In the genomic region with DNA sequence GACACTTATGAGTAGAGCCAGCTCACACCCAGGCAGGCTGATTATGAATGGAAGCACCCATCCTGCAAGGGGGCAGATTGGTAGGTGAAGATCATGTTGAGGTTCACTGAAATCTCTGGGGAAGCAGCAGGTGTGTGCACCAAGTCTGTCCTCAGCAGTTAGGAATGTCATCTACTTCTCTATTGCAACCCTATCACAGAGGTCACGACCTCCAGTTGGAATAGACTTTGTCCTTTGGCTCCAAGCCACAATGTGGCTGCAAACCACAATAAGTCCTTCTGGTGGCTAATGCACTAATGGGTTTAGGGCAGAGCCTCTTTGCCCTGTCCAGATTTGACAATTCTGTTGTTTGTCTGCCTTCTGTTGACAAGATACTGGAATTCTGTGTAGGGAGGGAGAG, we compare ENCODE assay signal across 26 cellular contexts.
DNase-seq lines count a peak whose midpoint lies in the region; ATAC-seq, FAIRE-seq and TF ChIP-seq lines count a peak whose summit lies in the region.
"Had no signal": no experiment of that assay in that cellular context is flagged by ENCODE, and none has a peak within 500 bp of the region (broad histone marks: within the 10 kb centered on the region; RNA-seq: fewer than 3 reads in every experiment).

No MANE protein-coding gene starts in this region.

- H3K79me2 ChIP-seq in KMS-11 (ENCODE audit: insufficient read depth, low read depth) (no peaks in the 10 kb centered on the region), hepatocyte (no peaks in the 10 kb centered on the region)

- no peaks in the 10 kb centered on the region for H3K36me3 ChIP-seq in BLaER1 treated with 17β-estradiol and CSF1 and Interleukin-3, amounts not matched to agents 10 nM and 100 nM
- H3K36me3 ChIP-seq in KMS-11 (ENCODE audit: insufficient read depth) (no peaks in the 10 kb centered on the region), hepatocyte (replicated peaks; ENCODE audit: insufficient read depth, low read depth) (no peaks in the 10 kb centered on the region), pancreas (no peaks in the 10 kb centered on the region), brain microvascular endothelial cell (replicated peaks) (no peaks in the 10 kb centered on the region)
- H3K36me3 ChIP-seq: BLaER1, Peyer's patch had no signal

- DNase-seq in hepatocyte (ENCODE audit: low spot score) (peak; percentile 23), pancreas (peak in 1 of 6 donors; percentile 16), brain microvascular endothelial cell (no peak), AG20443 (ENCODE audit: low spot score) (no peak)
- DNase-seq: CD4-positive, alpha-beta T cell; COR-L47; DMS79; GF-D8; MV-4-11; NCI-H1105; NCI-H1436 treated with DMSO at 0.1 percent for 48 hours; NCI-H187 treated with DMSO at 0.1 percent for 48 hours; NCI-H446 treated with DMSO at 0.1 percent for 48 hours; NCI-H526; Peyer's patch; SIG-M5; SK-N-SH had no signal

- no peak for FAIRE-seq in pancreas (lab: Jason Lieb, UNC)
- FAIRE-seq: GM12891, H1, K562 had no signal

- no peaks in the 10 kb centered on the region for H3K9me2 ChIP-seq in hepatocyte (replicated peaks; ENCODE audit: insufficient read depth)
- H3K9me2 ChIP-seq: SK-N-SH had no signal

- no peak overlapping the region for H3K4me3 ChIP-seq in BLaER1 treated with 17β-estradiol and CSF1 and Interleukin-3, amounts not matched to agents 10 nM and 100 nM
- H3K4me3 ChIP-seq in KMS-11 (IDR thresholded peaks at IDR 0.05; ENCODE audit: insufficient read depth, low read depth, low read length) (no peak overlapping the region), hepatocyte (no peak overlapping the region), pancreas (no peak overlapping the region), brain microvascular endothelial cell (ENCODE audit: low read depth, low read length) (no peak overlapping the region)
- H3K4me3 ChIP-seq: BLaER1, K562, Peyer's patch had no signal

- in situ Hi-C loops in brain microvascular endothelial cell (cut with HindIII; ENCODE audit: low pct_ligation_motif_present, low sequenced_read_pairs): no loop called here

- ATAC-seq in pancreas (peak in 3 of 4 donors; percentile 25 to 69 (median 29)), GM19452 (IDR thresholded peaks at IDR 0.05; ENCODE audit: unreplicated experiment) (no peak)
- ATAC-seq: HCT116, K562 had no signal

- H3K9ac ChIP-seq in BLaER1 treated with 17β-estradiol and CSF1 and Interleukin-3, amounts not matched to agents 10 nM and 100 nM: no peak overlapping the region
- H3K9ac ChIP-seq in KMS-11: no peak overlapping the region
- H3K9ac ChIP-seq: BLaER1, SK-N-SH had no signal

- peaks cover 0 to 19% (median 10%) of the 10 kb centered on the region in 11 experiments; a peak in 15 of 22 replicates for H3K9me3 ChIP-seq in BLaER1 treated with 17β-estradiol and CSF1 and Interleukin-3, amounts not matched to agents 10 nM and 100 nM (replicated peaks in 1 of 11)
- peaks cover 6% of the 10 kb centered on the region for H3K9me3 ChIP-seq in hepatocyte (ENCODE audit: low read depth)
- H3K9me3 ChIP-seq in pancreas: no peaks in the 10 kb centered on the region
- H3K9me3 ChIP-seq: Peyer's patch, SK-N-SH had no signal

- peak overlapping the region in 7 of 11 experiments; percentile 7 to 30 (median 15); a peak in 6 of 22 replicates for H3K4me2 ChIP-seq in BLaER1 treated with 17β-estradiol and CSF1 and Interleukin-3, amounts not matched to agents 10 nM and 100 nM
- peak overlapping the region; percentile 9; the same call in 1 of the 2 replicates for H3K4me2 ChIP-seq in KMS-11
- no peak overlapping the region for H3K4me2 ChIP-seq in hepatocyte
- H3K4me2 ChIP-seq: BLaER1, SK-N-SH had no signal

- H3K27me3 ChIP-seq in BLaER1 treated with 17β-estradiol and CSF1 and Interleukin-3, amounts not matched to agents 10 nM and 100 nM: peaks cover 67 to 100% (median 95%) of the 10 kb centered on the region in 11 experiments
- H3K27me3 ChIP-seq in KMS-11 (ENCODE audit: insufficient read depth, low read depth) (no peaks in the 10 kb centered on the region), hepatocyte (no peaks in the 10 kb centered on the region), pancreas (peaks cover 0 to 6% (median 0%) of the 10 kb centered on the region in 4 donors), brain microvascular endothelial cell (replicated peaks) (no peaks in the 10 kb centered on the region)
- H3K27me3 ChIP-seq: Peyer's patch had no signal

- intact Hi-C loops in pancreas (cut with DNase I): no loop called here

- 65% methylated on average over 1 of the region's 1 CpG for WGBS in hepatocyte (ENCODE audit: low lambda C conversion rate, missing lambda C conversion rate)
- WGBS in pancreas, 2 donors: 26 to 28% methylated on average over 1 of the region's 1 CpG

- no peak overlapping the region for H3K27ac ChIP-seq in BLaER1 treated with 17β-estradiol and CSF1 and Interleukin-3, amounts not matched to agents 10 nM and 100 nM
- no peak overlapping the region for H3K27ac ChIP-seq in KMS-11
- H3K27ac ChIP-seq in hepatocyte: no peak overlapping the region
- no peak overlapping the region for H3K27ac ChIP-seq in pancreas
- H3K27ac ChIP-seq in brain microvascular endothelial cell: no peak overlapping the region
- H3K27ac ChIP-seq: BLaER1, HL-60, Peyer's patch had no signal

- TF ChIP-seq CTCF in KMS-11 (conservative IDR thresholded peaks at IDR 0.05; ENCODE audit: low read depth, low read length) (no peak), hepatocyte (IDR thresholded peaks at IDR 0.05; ENCODE audit: poor library complexity) (no peak), pancreas (IDR thresholded peaks at IDR 0.05) (no peak), brain microvascular endothelial cell (IDR thresholded peaks at IDR 0.05; ENCODE audit: low read depth, low read length, missing control alignments) (no peak)

- H4K20me1 ChIP-seq in BLaER1 treated with 17β-estradiol and CSF1 and Interleukin-3, amounts not matched to agents 10 nM and 100 nM: no peaks in the 10 kb centered on the region; a peak in 1 of 22 replicates
- no peaks in the 10 kb centered on the region for H4K20me1 ChIP-seq in KMS-11 (ENCODE audit: insufficient read depth)
- H4K20me1 ChIP-seq in hepatocyte (ENCODE audit: insufficient read depth, poor library complexity, severe bottlenecking): no peaks in the 10 kb centered on the region
- H4K20me1 ChIP-seq: BLaER1 had no signal

- H2AFZ ChIP-seq in KMS-11 (ENCODE audit: low read depth): no peak overlapping the region
- no peak overlapping the region for H2AFZ ChIP-seq in hepatocyte

- H3K4me1 ChIP-seq in BLaER1 treated with 17β-estradiol and CSF1 and Interleukin-3, amounts not matched to agents 10 nM and 100 nM: peaks cover 0 to 10% (median 5%) of the 10 kb centered on the region in 10 experiments; a peak in 9 of 20 replicates
- H3K4me1 ChIP-seq in KMS-11 (ENCODE audit: low read depth, poor library complexity, severe bottlenecking) (no peaks in the 10 kb centered on the region), hepatocyte (ENCODE audit: insufficient read depth) (no peaks in the 10 kb centered on the region), pancreas (no peaks in the 10 kb centered on the region)
- H3K4me1 ChIP-seq: Peyer's patch had no signal
